In genomic region chr12:26062006-26062405, GRCh38 we compare ENCODE assay signal across 2 cellular contexts.
TF ChIP-seq lines count a peak whose summit lies in the region.

No MANE protein-coding gene starts in this region.

TF ChIP-seq in liver, 16 proteins besides CTCF, POLR2A, EP300 and RAD21 (continued from another document):
- TF ChIP-seq REST (IDR thresholded peaks at IDR 0.05) (no peak), HNF4A (conservative IDR thresholded peaks at IDR 0.05) (peak; percentile 16 to 36), FOXA1 (IDR thresholded peaks at IDR 0.05) (no peak)

TF ChIP-seq in HepG2, 621 proteins besides CTCF, POLR2A, EP300 and RAD21 (continued from another document):
- TF ChIP-seq TRAFD1 (CRISPR knock-in tag; IDR thresholded peaks at IDR 0.05; ENCODE audit: borderline replicate concordance) (no peak), HNF1B (CRISPR knock-in tag; IDR thresholded peaks at IDR 0.05) (no peak), ZNF597 (CRISPR knock-in tag; IDR thresholded peaks at IDR 0.05) (no peak), DPF2 (CRISPR knock-in tag; IDR thresholded peaks at IDR 0.05; ENCODE audit: borderline replicate concordance, low read depth) (no peak), ZNF292 (CRISPR knock-in tag; IDR thresholded peaks at IDR 0.05; ENCODE audit: borderline replicate concordance, low read depth) (no peak), ZFX (CRISPR knock-in tag; IDR thresholded peaks at IDR 0.05; ENCODE audit: low read depth) (no peak), ZSCAN30 (CRISPR knock-in tag; IDR thresholded peaks at IDR 0.05) (no peak), CREBL2 (CRISPR knock-in tag; IDR thresholded peaks at IDR 0.05; ENCODE audit: borderline replicate concordance) (no peak), ZNF160 (CRISPR knock-in tag; IDR thresholded peaks at IDR 0.05) (no peak), PRDM10 (CRISPR knock-in tag; IDR thresholded peaks at IDR 0.05; ENCODE audit: low read depth) (no peak), TBP (CRISPR knock-in tag; IDR thresholded peaks at IDR 0.05) (no peak)
